Comparison of ENCODE assay signal across 19 cellular contexts in genomic region chr6:84870693-84871092, GRCh38.
DNase-seq lines count a peak whose midpoint lies in the region; ATAC-seq, FAIRE-seq and TF ChIP-seq lines count a peak whose summit lies in the region.
"Had no signal": no experiment of that assay in that cellular context is flagged by ENCODE, and none has a peak within 500 bp of the region (broad histone marks: within the 10 kb centered on the region; RNA-seq: fewer than 3 reads in every experiment).

No MANE protein-coding gene starts in this region.

- CTCF ChIA-PET in WTC11 (lab: Charles Lee): no interaction called here

- H3K4me1 ChIP-seq in GM23338 (ENCODE audit: insufficient read depth): no peaks in the 10 kb centered on the region
- no peaks in the 10 kb centered on the region for H3K4me1 ChIP-seq in endodermal cell (ENCODE audit: control insufficient read depth, insufficient read depth, low read length)
- no peaks in the 10 kb centered on the region for H3K4me1 ChIP-seq in neural progenitor cell
- no peaks in the 10 kb centered on the region for H3K4me1 ChIP-seq in small intestine (ENCODE audit: control insufficient read depth in 2 of 2, insufficient read depth in 1 of 2, low read depth in 1 of 2, low read length in 1 of 2)
- H3K4me1 ChIP-seq: BE2C had no signal

- TF ChIP-seq CTCF in GM23338 (conservative IDR thresholded peaks at IDR 0.05; ENCODE audit: low read depth in 2 of 2) (peak in 1 of 2 experiments; percentile 41; a peak in 2 of 4 replicates), WTC11 (IDR thresholded peaks at IDR 0.05) (no peak), endodermal cell (conservative IDR thresholded peaks at IDR 0.05) (peak; percentile 54), neural progenitor cell (IDR thresholded peaks at IDR 0.05) (peak; percentile 37)

- H3K79me2 ChIP-seq in GM23338 (replicated peaks; ENCODE audit: insufficient read depth): no peaks in the 10 kb centered on the region
- H3K79me2 ChIP-seq in neural progenitor cell (ENCODE audit: low read depth): no peaks in the 10 kb centered on the region

- peaks cover 2% of the 10 kb centered on the region for H3K27me3 Mint-ChIP-seq in GM23338 (ENCODE audit: insufficient read depth, low read depth, poor library complexity)
- H3K27me3 Mint-ChIP-seq in WTC11 (ENCODE audit: low read depth): no peaks in the 10 kb centered on the region
- H3K27me3 Mint-ChIP-seq in endodermal cell (ENCODE audit: insufficient read depth): no peaks in the 10 kb centered on the region
- no peaks in the 10 kb centered on the region for H3K27me3 Mint-ChIP-seq in neural progenitor cell (ENCODE audit: insufficient read depth, low read depth)
- H3K27me3 Mint-ChIP-seq: CD4-positive, CD25-positive, alpha-beta regulatory T cell had no signal

- no peak overlapping the region for H3K4me3 ChIP-seq in GM23338
- H3K4me3 ChIP-seq in endodermal cell (ENCODE audit: low read length): no peak overlapping the region
- no peak overlapping the region for H3K4me3 ChIP-seq in neural progenitor cell
- H3K4me3 ChIP-seq in small intestine (ENCODE audit: low read depth in 1 of 2, low read length in 2 of 2): no peak overlapping the region

- H4K20me1 ChIP-seq in GM23338 (replicated peaks; ENCODE audit: insufficient read depth) (no peaks in the 10 kb centered on the region), neural progenitor cell (ENCODE audit: low read depth) (no peaks in the 10 kb centered on the region)

- H3K27ac ChIP-seq in GM23338 (ENCODE audit: low read depth) (no peak overlapping the region), endodermal cell (ENCODE audit: low read depth, low read length) (no peak overlapping the region), neural progenitor cell (no peak overlapping the region), small intestine (ENCODE audit: low read depth in 1 of 2, low read length in 1 of 2) (no peak overlapping the region)

- H3K4me2 ChIP-seq in GM23338: no peak overlapping the region
- H3K4me2 ChIP-seq in neural progenitor cell: no peak overlapping the region

- H3K27me3 ChIP-seq in GM23338 (ENCODE audit: insufficient read depth): no peaks in the 10 kb centered on the region
- no peaks in the 10 kb centered on the region for H3K27me3 ChIP-seq in endodermal cell (ENCODE audit: control insufficient read depth, insufficient read depth, low read length, poor library complexity, severe bottlenecking)
- no peaks in the 10 kb centered on the region for H3K27me3 ChIP-seq in neural progenitor cell
- H3K27me3 ChIP-seq in small intestine (ENCODE audit: control insufficient read depth in 2 of 2, insufficient read depth in 2 of 2, low read length in 2 of 2): no peaks in the 10 kb centered on the region
- H3K27me3 ChIP-seq: BE2C had no signal

- TF ChIP-seq POLR2A in erythroblast (IDR thresholded peaks at IDR 0.05; ENCODE audit: low read length): no peak

- FAIRE-seq in small intestine (lab: Jason Lieb, UNC): no peak
- FAIRE-seq: GM12891, GM18507 had no signal

- H3K36me3 Mint-ChIP-seq in GM23338 (ENCODE audit: low read depth) (no peaks in the 10 kb centered on the region), WTC11 (no peaks in the 10 kb centered on the region), endodermal cell (ENCODE audit: low read depth) (no peaks in the 10 kb centered on the region), neural progenitor cell (no peaks in the 10 kb centered on the region)
- H3K36me3 Mint-ChIP-seq: CD4-positive, CD25-positive, alpha-beta regulatory T cell had no signal

- ATAC-seq in GM23338 (peak; percentile 52; the same call in 2 of the 3 replicates), WTC11 (peak; percentile 78), left colon (no peak), GM19452 (IDR thresholded peaks at IDR 0.05; ENCODE audit: unreplicated experiment) (no peak)

- WGBS in endodermal cell (ENCODE audit: insufficient coverage in 1 of 2, insufficient read length in 1 of 2), 2 experiments: 72 to 80% methylated on average over 1 to 2 of the region's 2 CpGs
- WGBS in small intestine, 3 donors: 63 to 71% (median 70%) methylated on average over 2 of the region's 2 CpGs

- intact Hi-C loops in left colon (cut with DNase I, micrococcal nuclease): no loop called here

- H3K36me3 ChIP-seq in GM23338 (ENCODE audit: insufficient read depth) (no peaks in the 10 kb centered on the region), endodermal cell (ENCODE audit: control insufficient read depth, insufficient read depth, low read length) (no peaks in the 10 kb centered on the region), neural progenitor cell (no peaks in the 10 kb centered on the region), small intestine (ENCODE audit: control insufficient read depth in 2 of 2, insufficient read depth in 2 of 2, low read length in 2 of 2) (no peaks in the 10 kb centered on the region)
- H3K36me3 ChIP-seq: BE2C had no signal

- H3K9me3 Mint-ChIP-seq in GM23338: no peaks in the 10 kb centered on the region
- no peaks in the 10 kb centered on the region for H3K9me3 Mint-ChIP-seq in WTC11
- no peaks in the 10 kb centered on the region for H3K9me3 Mint-ChIP-seq in endodermal cell
- H3K9me3 Mint-ChIP-seq in neural progenitor cell: no peaks in the 10 kb centered on the region

- no peaks in the 10 kb centered on the region; the same call in 2 of the 3 replicates for H3K4me1 Mint-ChIP-seq in GM23338
- H3K4me1 Mint-ChIP-seq in WTC11: no peaks in the 10 kb centered on the region
- no peaks in the 10 kb centered on the region for H3K4me1 Mint-ChIP-seq in endodermal cell
- no peaks in the 10 kb centered on the region for H3K4me1 Mint-ChIP-seq in neural progenitor cell
- H3K4me1 Mint-ChIP-seq: CD4-positive, CD25-positive, alpha-beta regulatory T cell; CD8-positive, alpha-beta memory T cell had no signal

- H3K9me2 ChIP-seq in GM23338 (ENCODE audit: insufficient read depth): no peaks in the 10 kb centered on the region

- H3K9me3 ChIP-seq in endodermal cell (ENCODE audit: control insufficient read depth, low read length) (no peaks in the 10 kb centered on the region), neural progenitor cell (ENCODE audit: low read depth) (no peaks in the 10 kb centered on the region), small intestine (ENCODE audit: control insufficient read depth, low read depth) (no peaks in the 10 kb centered on the region)
- H3K9me3 ChIP-seq: BE2C had no signal

- H2AFZ ChIP-seq in GM23338 (no peak overlapping the region), neural progenitor cell (replicated peaks) (no peak overlapping the region)

- no peaks in the 10 kb centered on the region for H3F3A ChIP-seq in GM23338 (replicated peaks; ENCODE audit: low read depth)
- H3F3A ChIP-seq in neural progenitor cell (ENCODE audit: low read depth): no peaks in the 10 kb centered on the region

- H3K27ac Mint-ChIP-seq in GM23338 (no peak overlapping the region), WTC11 (no peak overlapping the region), endodermal cell (no peak overlapping the region), neural progenitor cell (no peak overlapping the region)
- H3K27ac Mint-ChIP-seq: CD4-positive, CD25-positive, alpha-beta regulatory T cell; CD8-positive, alpha-beta memory T cell had no signal

- DNase-seq in GM23338 (ENCODE audit: low spot score) (peak; percentile 38), WTC11 (ENCODE audit: low spot score) (no peak), endodermal cell (no peak), neural progenitor cell (ENCODE audit: low spot score) (no peak), erythroblast (lab: John Stamatoyannopoulos, UW) (no peak), left colon (no peak), small intestine (no peak)
- DNase-seq: ACHN; BE2C; C1 segment of cervical spinal cord; CD4-positive, CD25-positive, alpha-beta regulatory T cell; CD8-positive, alpha-beta memory T cell; COR-L47; DMS 273 treated with DMSO at 0.1 percent for 48 hours; GOT3; HCEC 1CT had no signal

- POLR2A ChIA-PET in WTC11 (lab: Charles Lee): no interaction called here

- H3K9ac ChIP-seq in endodermal cell (ENCODE audit: extremely low read depth, low read length, poor library complexity, severe bottlenecking) (no peak overlapping the region), neural progenitor cell (no peak overlapping the region)

- H3K4me3 Mint-ChIP-seq in GM23338 (no peak overlapping the region), WTC11 (no peak overlapping the region), endodermal cell (no peak overlapping the region), neural progenitor cell (no peak overlapping the region)
- H3K4me3 Mint-ChIP-seq: CD4-positive, CD25-positive, alpha-beta regulatory T cell; CD8-positive, alpha-beta memory T cell had no signal

TF ChIP-seq in GM23338, 12 proteins besides CTCF, POLR2A, EP300 and RAD21 (continues in another document):
- no peak for TF ChIP-seq EZH2phosphoT487 (IDR thresholded peaks at IDR 0.05; ENCODE audit: unreplicated experiment)
- no peak for TF ChIP-seq CREB1 (CRISPR knock-in tag; IDR thresholded peaks at IDR 0.05; ENCODE audit: low read depth)
- no peak for TF ChIP-seq ETS1 (IDR thresholded peaks at IDR 0.05)
- no peak for TF ChIP-seq NANOG (IDR thresholded peaks at IDR 0.05; ENCODE audit: borderline replicate concordance)

TF ChIP-seq in WTC11, 78 proteins besides CTCF, POLR2A, EP300 and RAD21 (continues in another document):
- TF ChIP-seq IRF2 (CRISPR knock-in tag; IDR thresholded peaks at IDR 0.05; ENCODE audit: borderline replicate concordance, low read depth): no peak
- TF ChIP-seq ZNF281 (CRISPR knock-in tag; IDR thresholded peaks at IDR 0.05): no peak
- no peak for TF ChIP-seq GABPB1 (CRISPR knock-in tag; IDR thresholded peaks at IDR 0.05)
- no peak for TF ChIP-seq FOXP1 (CRISPR knock-in tag; IDR thresholded peaks at IDR 0.05; ENCODE audit: borderline replicate concordance)
- no peak for TF ChIP-seq JAZF1 (CRISPR knock-in tag; IDR thresholded peaks at IDR 0.05)
- TF ChIP-seq NFATC4 (CRISPR knock-in tag; IDR thresholded peaks at IDR 0.05): no peak
- no peak for TF ChIP-seq HMGA2 (CRISPR knock-in tag; IDR thresholded peaks at IDR 0.05)

Comparison
In these comparisons a context has a peak if more than half of its experiments do, and no peak if none do; other contexts are left out.
1. ATAC-seq: peak in GM23338 (single experiment) and WTC11 (single experiment); none in left colon (single experiment) and GM19452 (single experiment).